12 cellular contexts compared by ENCODE assay signal in genomic region chr7:6423942-6424701, GRCh38. TPM values are rescaled to one million over a fixed set of nuclear protein-coding genes. Genes with fewer than 3 reads are reported as not detected.
A peak's percentile ranks its signal among the peaks of the same experiment; 100 is the strongest.
DNase-seq lines count a peak whose midpoint lies in the region; ATAC-seq, FAIRE-seq and TF ChIP-seq lines count a peak whose summit lies in the region.
"Had no signal": no experiment of that assay in that cellular context is flagged by ENCODE, and none has a peak within 500 bp of the region (broad histone marks: within the 10 kb centered on the region; RNA-seq: fewer than 3 reads in every experiment).

No MANE protein-coding gene starts in this region.

- H3K27ac Mint-ChIP-seq in astrocyte (ENCODE audit: unreplicated experiment) = peak overlapping the region; percentile 18
- H3K27ac Mint-ChIP-seq: activated T-helper 2 cell treated with anti-CD3 and anti-CD28 coated beads, Interferon-gamma antibody, Interleukin-2, Interleukin-4, amounts not matched to agents 10 μg/mL and 5 μg/mL and 100 μg/mL, durations not matched to agents 14 hours and 24 hours and 36 hours; HFFc6 had no signal

- intact Hi-C loops in transverse colon (cut with DNase I; ENCODE audit: low total_unique reads) = no loop called here

- H3K4me3 Mint-ChIP-seq in astrocyte (ENCODE audit: unreplicated experiment) = no peak overlapping the region
- H3K4me3 Mint-ChIP-seq: HFFc6 had no signal

- H3K9me3 ChIP-seq in astrocyte (ENCODE audit: insufficient read depth, low read depth, low read length) = no peaks in the 10 kb centered on the region
- H3K9me3 ChIP-seq in transverse colon = no peaks in the 10 kb centered on the region

- TF ChIP-seq CTCF in astrocyte (IDR thresholded peaks at IDR 0.05; ENCODE audit: insufficient read depth, low read depth, low read length) = no peak
- TF ChIP-seq CTCF in kidney epithelial cell (IDR thresholded peaks at IDR 0.05; ENCODE audit: insufficient read depth, low read length, poor library complexity, severe bottlenecking) = peak; percentile 8
- no peak for TF ChIP-seq CTCF in transverse colon (IDR thresholded peaks at IDR 0.05)

- H3K4me2 ChIP-seq in astrocyte (ENCODE audit: low read length) = no peak overlapping the region
- H3K4me2 ChIP-seq: KMS-11 had no signal

- 75 to 89% methylated on average over 4 to 18 of the region's 18 CpGs for WGBS in transverse colon (ENCODE audit: low coverage in 1 of 2), 2 donors

- H3K27me3 ChIP-seq in astrocyte (ENCODE audit: insufficient read depth, low read length) = no peaks in the 10 kb centered on the region
- no peaks in the 10 kb centered on the region for H3K27me3 ChIP-seq in kidney epithelial cell (ENCODE audit: control insufficient read depth, insufficient read depth, low read length)
- no peaks in the 10 kb centered on the region for H3K27me3 ChIP-seq in transverse colon

- no peak overlapping the region for H3K4me3 ChIP-seq in astrocyte (ENCODE audit: insufficient read depth, low read depth, low read length)
- no peak overlapping the region for H3K4me3 ChIP-seq in kidney epithelial cell (ENCODE audit: low read depth, low read length)
- no peak overlapping the region for H3K4me3 ChIP-seq in transverse colon

- H3K36me3 ChIP-seq in astrocyte (ENCODE audit: insufficient read depth, low read length) = peaks cover 30% of the 10 kb centered on the region
- peaks cover 3% of the 10 kb centered on the region for H3K36me3 ChIP-seq in kidney epithelial cell (ENCODE audit: control insufficient read depth, insufficient read depth, low read length)
- H3K36me3 ChIP-seq in transverse colon = peaks cover 0 to 15% (median 5%) of the 10 kb centered on the region in 4 donors

- H3K4me1 Mint-ChIP-seq in astrocyte (ENCODE audit: low read depth, unreplicated experiment) = no peaks in the 10 kb centered on the region

- no peaks in the 10 kb centered on the region for H3K9me3 Mint-ChIP-seq in astrocyte (ENCODE audit: unreplicated experiment)
- H3K9me3 Mint-ChIP-seq: activated T-helper 2 cell treated with anti-CD3 and anti-CD28 coated beads, Interferon-gamma antibody, Interleukin-2, Interleukin-4, amounts not matched to agents 10 μg/mL and 5 μg/mL and 100 μg/mL, durations not matched to agents 14 hours and 24 hours and 36 hours had no signal

- ATAC-seq in HG02840 (IDR thresholded peaks at IDR 0.05; ENCODE audit: low FRiP score, unreplicated experiment) = no peak

- in situ Hi-C loops in transverse colon (cut with MboI; ENCODE audit: low pct_ligation_motif_present in 1 of 4, low pct_unique_long_range_greater_than_20kb in 1 of 4, low sequenced_read_pairs in 3 of 4) = no loop called here

- H2AFZ ChIP-seq in astrocyte (ENCODE audit: low read depth, low read length) = no peak overlapping the region

- H3K79me2 ChIP-seq in astrocyte (ENCODE audit: insufficient read depth, low read length) = peaks cover 3% of the 10 kb centered on the region

- no peak overlapping the region for H3K9ac ChIP-seq in astrocyte (ENCODE audit: low read length)
- H3K9ac ChIP-seq: KMS-11 had no signal

- H4K20me1 ChIP-seq in astrocyte (ENCODE audit: insufficient read depth, low read length) = peaks cover 16% of the 10 kb centered on the region

- H3K4me1 ChIP-seq in astrocyte (ENCODE audit: insufficient read depth, low read length) = no peaks in the 10 kb centered on the region
- H3K4me1 ChIP-seq in transverse colon = no peaks in the 10 kb centered on the region

- TF ChIP-seq EP300 in transverse colon (IDR thresholded peaks at IDR 0.05; ENCODE audit: low read depth) = no peak

- peaks cover 29% of the 10 kb centered on the region for H3K36me3 Mint-ChIP-seq in astrocyte (ENCODE audit: low read depth, unreplicated experiment)

- FAIRE-seq in astrocyte (lab: Jason Lieb, UNC) = no peak

- no peaks in the 10 kb centered on the region for H3K27me3 Mint-ChIP-seq in astrocyte (ENCODE audit: low read depth, unreplicated experiment)

- H3K27ac ChIP-seq in astrocyte (ENCODE audit: low read depth, low read length) = no peak overlapping the region
- H3K27ac ChIP-seq in transverse colon = peak overlapping the region; percentile 34 to 50 (median 43)
- H3K27ac ChIP-seq: 22Rv1, KMS-11 had no signal

- TF ChIP-seq POLR2A in transverse colon (IDR thresholded peaks at IDR 0.05) = no peak

- DNase-seq in NCI-H1694 treated with DMSO at 0.1 percent for 48 hours (lab: John Stamatoyannopoulos, UW) (peak; percentile 20), NCI-H1694 (lab: John Stamatoyannopoulos, UW) (no peak), astrocyte (ENCODE audit: low read depth) (no peak), kidney epithelial cell (ENCODE audit: low read depth) (no peak), transverse colon (peak; percentile 41), HT-29 (ENCODE audit: low spot score) (no peak), GM19238 (ENCODE audit: insufficient read length, low spot score) (no peak)
- DNase-seq: HFFc6 had no signal

RNA-seq across cellular contexts. Expression of gene DAGLB, which starts 23.6 kb away (rescaled TPM):
- total RNA-seq in astrocyte = 21.9 and 28.3 TPM in 2 replicates
- total RNA-seq in kidney epithelial cell = 13.6 and 18.1 TPM in 2 replicates
- 10 to 100 TPM in 3 of 4 donors, 1 to 10 TPM in 1; 5.2 to 59.1 (median 24.3) TPM for total RNA-seq in transverse colon
- total RNA-seq in HT-29 (2014; rRNA removed; shearing (Covaris generic)) = 24.2 and 27.1 TPM in 2 replicates

RNA-seq across cellular contexts. Expression of gene RAC1, which starts 49.8 kb away (rescaled TPM):
- 322 and 340 TPM in 2 replicates for total RNA-seq in astrocyte
- total RNA-seq in kidney epithelial cell = 214 and 250 TPM in 2 replicates
- total RNA-seq in transverse colon = 100 to 1,000 TPM; 102 to 196 (median 164) TPM
- 108 and 119 TPM in 2 replicates for total RNA-seq in HT-29 (2014; rRNA removed; shearing (Covaris generic))

RNA-seq across cellular contexts. Expression of gene KDELR2, which starts 59.8 kb away (rescaled TPM):
- total RNA-seq in astrocyte = 336 and 362 TPM in 2 replicates
- 92.3 and 110 TPM in 2 replicates for total RNA-seq in kidney epithelial cell
- total RNA-seq in transverse colon = 100 to 1,000 TPM in 2 of 4 donors, 10 to 100 TPM in 2; 71.4 to 156 (median 101) TPM
- total RNA-seq in HT-29 (2014; rRNA removed; shearing (Covaris generic)) = 93.0 and 114 TPM in 2 replicates

Comparison
In these comparisons a context has a peak if more than half of its experiments do, and no peak if none do; other contexts are left out.
1. DNase-seq: peak in NCI-H1694 treated with DMSO at 0.1 percent for 48 hours (single experiment) and transverse colon (single experiment); none in NCI-H1694 (single experiment), astrocyte (single experiment), kidney epithelial cell (single experiment), HT-29 (single experiment) and GM19238 (single experiment).